Comparison of ENCODE assay signal across 8 cellular contexts in the genomic region with DNA sequence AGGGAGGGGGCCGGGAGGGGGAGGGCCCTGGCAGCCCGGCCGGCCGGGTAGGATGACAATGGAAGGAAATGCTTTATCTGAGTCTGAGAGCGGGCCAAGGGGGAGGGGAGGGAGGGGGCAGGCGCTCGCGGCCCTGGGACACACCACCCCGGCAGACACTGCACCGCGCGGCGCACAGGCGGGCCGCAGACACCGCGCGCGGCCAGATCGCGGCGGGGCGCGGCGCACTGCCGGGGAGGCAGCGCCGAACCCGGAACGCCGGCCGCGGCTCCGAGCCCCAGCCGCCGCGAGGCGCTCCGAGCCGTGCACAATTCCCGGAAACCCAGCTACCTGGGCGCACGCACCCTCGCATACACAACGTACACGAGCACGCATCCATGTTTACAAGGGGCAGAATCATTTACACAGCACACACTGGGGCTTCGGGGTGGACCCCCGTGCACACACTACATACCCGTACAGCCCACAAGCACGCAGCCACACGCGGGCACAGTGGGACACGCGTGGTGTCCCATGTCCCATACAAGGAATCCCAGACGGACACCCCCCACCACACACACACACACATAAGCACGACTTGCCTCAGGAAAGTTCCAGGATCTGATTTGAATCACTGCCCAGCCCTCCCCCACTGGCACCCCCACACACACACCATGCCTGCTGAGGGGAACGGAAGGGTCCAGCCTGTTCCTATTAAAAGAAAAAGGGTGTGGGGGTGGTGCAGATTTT. TPM values are rescaled to one million over a fixed set of nuclear protein-coding genes. Genes with fewer than 3 reads are reported as not detected.
DNase-seq lines count a peak whose midpoint lies in the region; ATAC-seq lines count a peak whose summit lies in the region.

A gene (minus strand): TSS at position 2 of the 729 bp plus-strand sequence. CDS start 118 bp downstream, outside the sequence.

- ATAC-seq in HG02610 (IDR thresholded peaks at IDR 0.05; ENCODE audit: unreplicated experiment), result peak; percentile 33
- ATAC-seq in activated CD8-positive, alpha-beta T cell treated with anti-CD3 and anti-CD28 coated beads, Interleukin-2, amount 10 ng/mL, durations not matched to agents 7 days and 5 days, result peak; percentile 58

- peak within 1 kb of the TSS; percentile 86 for H3K27ac ChIP-seq in effector memory CD4-positive, alpha-beta T cell (ENCODE audit: insufficient read depth, low read length, poor library complexity, severe bottlenecking)

- H3K27me3 ChIP-seq in effector memory CD4-positive, alpha-beta T cell (replicated peaks; ENCODE audit: control insufficient read depth, insufficient read depth, low read length, poor library complexity, severe bottlenecking), result no peaks in the 10 kb centered on the region

- DNase-seq in GF-D8 (lab: John Stamatoyannopoulos, UW) (peak; percentile 33), NCI-H460 (ENCODE audit: extremely low read depth, low read depth) (peak; percentile 61), lung microvascular endothelial cell (ENCODE audit: low read depth in 2 of 2) (peak; percentile 92), SKM-1 (lab: John Stamatoyannopoulos, UW; ENCODE audit: unreplicated experiment) (no peak)
- DNase-seq in activated CD8-positive, alpha-beta T cell treated with anti-CD3 and anti-CD28 coated beads, Interleukin-2, amount 10 ng/mL, durations not matched to agents 7 days and 5 days, result peak; percentile 85
- DNase-seq in effector memory CD4-positive, alpha-beta T cell, result peak; percentile 61 to 65 (median 63)
- peak; percentile 56 to 69 (median 66) for DNase-seq in stimulated activated CD4-positive, alpha-beta T cell treated with anti-CD3 and anti-CD28 coated beads, TNF-alpha, amount 100 ng/mL, for 1 hour (ENCODE audit: low read depth in 3 of 3, low spot score in 1 of 3)

- H3K4me1 ChIP-seq in effector memory CD4-positive, alpha-beta T cell (ENCODE audit: control insufficient read depth, insufficient read depth, low read length, poor library complexity, severe bottlenecking), result peaks cover 68% of the 10 kb centered on the region

- no peaks in the 10 kb centered on the region for H3K27me3 Mint-ChIP-seq in activated CD8-positive, alpha-beta T cell treated with anti-CD3 and anti-CD28 coated beads, Interleukin-2, amount 10 ng/mL, durations not matched to agents 7 days and 5 days (ENCODE audit: low read depth)

- H3K27ac Mint-ChIP-seq in activated CD8-positive, alpha-beta T cell treated with anti-CD3 and anti-CD28 coated beads, Interleukin-2, amount 10 ng/mL, durations not matched to agents 7 days and 5 days, result peak within 1 kb of the TSS; percentile 91

- no peaks in the 10 kb centered on the region for H3K9me3 ChIP-seq in effector memory CD4-positive, alpha-beta T cell (ENCODE audit: control insufficient read depth, low read length)

- peaks cover 33% of the 10 kb centered on the region for H3K36me3 Mint-ChIP-seq in activated CD8-positive, alpha-beta T cell treated with anti-CD3 and anti-CD28 coated beads, Interleukin-2, amount 10 ng/mL, durations not matched to agents 7 days and 5 days (ENCODE audit: low read depth)

- peaks cover 76% of the 10 kb centered on the region for H3K4me1 Mint-ChIP-seq in activated CD8-positive, alpha-beta T cell treated with anti-CD3 and anti-CD28 coated beads, Interleukin-2, amount 10 ng/mL, durations not matched to agents 7 days and 5 days (ENCODE audit: low read depth)

- H3K4me3 Mint-ChIP-seq in activated CD8-positive, alpha-beta T cell treated with anti-CD3 and anti-CD28 coated beads, Interleukin-2, amount 10 ng/mL, durations not matched to agents 7 days and 5 days, result peak within 1 kb of the TSS; percentile 84

- no peaks in the 10 kb centered on the region for H3K9me3 Mint-ChIP-seq in activated CD8-positive, alpha-beta T cell treated with anti-CD3 and anti-CD28 coated beads, Interleukin-2, amount 10 ng/mL, durations not matched to agents 7 days and 5 days (ENCODE audit: insufficient read depth)

- H3K36me3 ChIP-seq in effector memory CD4-positive, alpha-beta T cell (ENCODE audit: control insufficient read depth, insufficient read depth, low read length), result no peaks in the 10 kb centered on the region

- POLR2A ChIA-PET in activated CD8-positive, alpha-beta T cell treated with anti-CD3 and anti-CD28 coated beads, Interleukin-2, amount 10 ng/mL, durations not matched to agents 7 days and 5 days (lab: Charles Lee), result interaction anchor here (1.0 to 20.2 kb wide), 4 partner anchors 14 to 66 kb away, joined by 4 to 642 read pairs (median 138); no protein-coding TSS in a partner anchor

- CTCF ChIA-PET in activated CD8-positive, alpha-beta T cell treated with anti-CD3 and anti-CD28 coated beads, Interleukin-2, amount 10 ng/mL, durations not matched to agents 7 days and 5 days (lab: Charles Lee), result interaction anchor here (0.8 to 27.1 kb wide), 5 partner anchors 9 to 76 kb away, joined by 3 to 1049 read pairs (median 26); no protein-coding TSS in a partner anchor

- H3K4me3 ChIP-seq in effector memory CD4-positive, alpha-beta T cell (ENCODE audit: insufficient read depth, low read depth, low read length, poor library complexity, severe bottlenecking), result peak within 1 kb of the TSS; percentile 69

RNA-seq across cellular contexts. Expression of the gene that starts here (rescaled TPM):
- 16.5 and 17.2 TPM in 2 replicates for total RNA-seq in NCI-H460 (2014; rRNA removed; shearing (Covaris generic))
- 33.2 and 49.4 TPM in 2 replicates for polyA plus RNA-seq in NCI-H460 (2014; cell fraction: nucleus; rRNA removed)
- 100 to 1,000 TPM; 180 to 207 TPM for total RNA-seq in activated CD8-positive, alpha-beta T cell treated with anti-CD3 and anti-CD28 coated beads, Interleukin-2, amount 10 ng/mL, durations not matched to agents 7 days and 5 days
- 30.5 and 31.7 TPM in 2 replicates for total RNA-seq in lung microvascular endothelial cell
